27 cellular contexts compared by ENCODE assay signal in the genomic region with DNA sequence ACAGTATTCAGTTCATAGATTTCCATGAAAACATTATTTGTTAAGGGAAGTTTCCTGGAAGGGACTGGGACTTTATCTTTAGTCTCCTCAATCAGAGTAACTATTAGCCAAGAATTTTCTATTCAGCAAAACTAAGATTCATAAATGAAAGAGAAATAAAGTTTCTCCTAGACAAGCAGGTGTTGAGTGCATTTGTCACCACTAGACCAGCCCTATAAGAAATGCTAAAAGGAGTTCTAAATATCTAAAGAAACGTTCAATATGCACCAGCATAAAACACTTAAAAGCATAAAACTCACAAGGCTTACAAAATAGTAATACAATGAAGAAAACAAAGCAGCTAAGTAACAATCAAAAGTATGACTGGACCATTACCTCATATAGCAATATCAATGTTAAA.
DNase-seq lines count a peak whose midpoint lies in the region; TF ChIP-seq lines count a peak whose summit lies in the region.
"Had no signal": no experiment of that assay in that cellular context is flagged by ENCODE, and none has a peak within 500 bp of the region (broad histone marks: within the 10 kb centered on the region; RNA-seq: fewer than 3 reads in every experiment).

No MANE protein-coding gene starts in this region.

- intact Hi-C loops in transverse colon (cut with DNase I; ENCODE audit: low total_unique reads) = no loop called here

- no peaks in the 10 kb centered on the region for H3K36me3 ChIP-seq in HEK293 (ENCODE audit: control insufficient read depth in 2 of 2, insufficient read depth in 1 of 2, low read length in 2 of 2)
- no peaks in the 10 kb centered on the region for H3K36me3 ChIP-seq in transverse colon
- H3K36me3 ChIP-seq: BE2C; BLaER1; BLaER1 treated with 17β-estradiol and CSF1 and Interleukin-3, amounts not matched to agents 10 nM and 100 nM had no signal

- no peak for TF ChIP-seq CTCF in HEK293 (tag by site-specific recombination; IDR thresholded peaks at IDR 0.05)
- no peak for TF ChIP-seq CTCF in transverse colon (IDR thresholded peaks at IDR 0.05)

- TF ChIP-seq EP300 in transverse colon (IDR thresholded peaks at IDR 0.05; ENCODE audit: low read depth) = no peak

- no peak for TF ChIP-seq POLR2A in transverse colon (IDR thresholded peaks at IDR 0.05)

- POLR2A ChIA-PET in HEK293 (lab: Yijun Ruan, JAX) = no interaction called here

- no peak for DNase-seq in transverse colon
- DNase-seq: 8988T; ACHN; AML-193; BE2C; C1 segment of cervical spinal cord; Caco-2; Calu3; CD4-positive, alpha-beta memory T cell; CD4-positive, alpha-beta T cell; CD4-positive, CD25-positive, alpha-beta regulatory T cell; CD8-positive, alpha-beta memory T cell; CD8-positive, alpha-beta T cell; COR-L47; DMS 273 treated with DMSO at 0.1 percent for 48 hours; DMS153; DMS53; DMS79; DMS79 treated with DMSO at 0.1 percent for 48 hours; DND-41; EL had no signal

- no peaks in the 10 kb centered on the region for H3K9me3 ChIP-seq in HEK293 (ENCODE audit: control insufficient read depth, insufficient read depth, low read depth, low read length)
- peaks cover 4 to 14% of the 10 kb centered on the region in 2 donors for H3K9me3 ChIP-seq in transverse colon
- H3K9me3 ChIP-seq: A549, BE2C had no signal

- in situ Hi-C loops in transverse colon (cut with MboI; ENCODE audit: low pct_ligation_motif_present in 1 of 4, low pct_unique_long_range_greater_than_20kb in 1 of 4, low sequenced_read_pairs in 3 of 4) = no loop called here

- H3K4me3 ChIP-seq in HEK293 (ENCODE audit: low read depth, low read length) (no peak overlapping the region), transverse colon (no peak overlapping the region)
- H3K4me3 ChIP-seq: A549; BLaER1; BLaER1 treated with 17β-estradiol and CSF1 and Interleukin-3, amounts not matched to agents 10 nM and 100 nM had no signal

- CTCF ChIA-PET in HEK293 (lab: Yijun Ruan, JAX) = no interaction called here

- no peaks in the 10 kb centered on the region for H3K27me3 ChIP-seq in transverse colon
- H3K27me3 ChIP-seq: BE2C; BLaER1; BLaER1 treated with 17β-estradiol and CSF1 and Interleukin-3, amounts not matched to agents 10 nM and 100 nM had no signal

- WGBS in transverse colon (ENCODE audit: low coverage in 1 of 2), 2 donors = 9 to 47% methylated on average over 1 of the region's 1 CpG

- no peak overlapping the region for H3K27ac ChIP-seq in HEK293 (ENCODE audit: extremely low read depth, low read depth, low read length)
- H3K27ac ChIP-seq in transverse colon = no peak overlapping the region
- H3K27ac ChIP-seq: 22Rv1; A549; BLaER1; BLaER1 treated with 17β-estradiol and CSF1 and Interleukin-3, amounts not matched to agents 10 nM and 100 nM; C4-2B had no signal

- no peaks in the 10 kb centered on the region for H3K4me1 ChIP-seq in HEK293 (ENCODE audit: control insufficient read depth, insufficient read depth, low read length)
- H3K4me1 ChIP-seq in transverse colon = no peaks in the 10 kb centered on the region
- H3K4me1 ChIP-seq: A549; BE2C; BLaER1; BLaER1 treated with 17β-estradiol and CSF1 and Interleukin-3, amounts not matched to agents 10 nM and 100 nM; Caco-2 had no signal

TF ChIP-seq in HEK293, 187 proteins besides CTCF, POLR2A, EP300 and RAD21:
- TF ChIP-seq ZNF341 (tag by site-specific recombination; IDR thresholded peaks at IDR 0.05; ENCODE audit: low read depth) = no peak
- TF ChIP-seq ZBTB48 (tag by site-specific recombination; IDR thresholded peaks at IDR 0.05) = no peak
- TF ChIP-seq TRIM28 (IDR thresholded peaks at IDR 0.05; ENCODE audit: borderline replicate concordance, low read length) = peak; percentile 90
- peak; percentile 88 for TF ChIP-seq SETDB1 (IDR thresholded peaks at IDR 0.05; ENCODE audit: insufficient read length, low read length)
